In the genomic region with DNA sequence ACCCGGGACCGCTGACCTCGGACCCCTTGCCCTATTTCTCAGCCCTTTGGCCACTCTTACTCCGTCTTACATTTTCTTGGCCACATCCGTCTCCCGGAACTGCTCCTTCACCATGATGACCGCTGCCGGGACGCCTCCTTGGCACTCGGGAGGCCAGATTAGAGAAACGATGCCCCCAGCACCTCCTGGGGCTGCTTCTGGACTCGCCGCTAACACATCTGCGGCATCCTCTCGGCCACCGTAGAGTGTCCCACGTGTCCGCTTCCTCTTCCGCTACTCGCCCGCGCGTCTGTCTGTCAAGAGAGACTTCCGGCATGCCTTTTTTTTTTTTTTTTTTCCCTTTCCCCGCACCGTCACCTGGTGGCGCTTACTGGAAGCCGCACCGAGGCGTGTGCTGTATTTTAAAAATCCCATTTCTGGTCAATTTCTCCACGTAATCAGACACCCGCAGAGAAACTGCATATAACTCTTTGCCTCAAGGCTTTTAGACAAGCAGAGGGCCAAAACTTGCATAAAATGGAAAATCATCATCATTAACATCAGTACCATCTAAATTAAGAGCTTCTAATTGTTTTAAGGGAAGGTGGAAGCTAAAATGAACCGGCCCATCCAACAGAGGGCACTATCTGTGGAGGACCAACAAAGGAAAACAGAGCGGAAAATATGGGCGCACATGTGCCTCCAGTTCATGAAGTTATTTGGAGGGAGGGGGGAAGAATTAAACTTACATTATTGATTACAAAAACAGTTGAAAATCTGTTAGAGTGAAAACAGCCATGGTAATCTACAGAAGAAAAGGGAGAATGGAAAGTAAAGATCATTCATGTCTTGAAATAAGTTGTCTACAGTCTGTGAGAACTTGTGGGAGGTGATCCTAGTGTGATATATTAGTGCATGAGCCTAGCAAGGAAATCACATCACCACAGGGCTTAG, we compare ENCODE assay signal across 1 cellular context.
TF ChIP-seq lines count a peak whose summit lies in the region.

POLR3A (minus strand) TSS at position 222 of the 933 bp plus-strand sequence; CDS start at position 114, 108 bp downstream.

TF ChIP-seq in HepG2, 621 proteins besides CTCF, POLR2A, EP300 and RAD21 (continued from another document and continues in another):
- TF ChIP-seq, protein P1, sequence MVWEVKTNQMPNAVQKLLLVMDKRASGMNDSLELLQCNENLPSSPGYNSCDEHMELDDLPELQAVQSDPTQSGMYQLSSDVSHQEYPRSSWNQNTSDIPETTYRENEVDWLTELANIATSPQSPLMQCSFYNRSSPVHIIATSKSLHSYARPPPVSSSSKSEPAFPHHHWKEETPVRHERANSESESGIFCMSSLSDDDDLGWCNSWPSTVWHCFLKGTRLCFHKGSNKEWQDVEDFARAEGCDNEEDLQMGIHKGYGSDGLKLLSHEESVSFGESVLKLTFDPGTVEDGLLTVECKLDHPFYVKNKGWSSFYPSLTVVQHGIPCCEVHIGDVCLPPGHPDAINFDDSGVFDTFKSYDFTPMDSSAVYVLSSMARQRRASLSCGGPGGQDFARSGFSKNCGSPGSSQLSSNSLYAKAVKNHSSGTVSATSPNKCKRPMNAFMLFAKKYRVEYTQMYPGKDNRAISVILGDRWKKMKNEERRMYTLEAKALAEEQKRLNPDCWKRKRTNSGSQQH (CRISPR knock-in tag; IDR thresholded peaks at IDR 0.05; ENCODE audit: low read depth), result no peak; the same call in 1 of the 2 replicates
- TF ChIP-seq, protein P2, sequence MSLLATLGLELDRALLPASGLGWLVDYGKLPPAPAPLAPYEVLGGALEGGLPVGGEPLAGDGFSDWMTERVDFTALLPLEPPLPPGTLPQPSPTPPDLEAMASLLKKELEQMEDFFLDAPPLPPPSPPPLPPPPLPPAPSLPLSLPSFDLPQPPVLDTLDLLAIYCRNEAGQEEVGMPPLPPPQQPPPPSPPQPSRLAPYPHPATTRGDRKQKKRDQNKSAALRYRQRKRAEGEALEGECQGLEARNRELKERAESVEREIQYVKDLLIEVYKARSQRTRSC (CRISPR knock-in tag; IDR thresholded peaks at IDR 0.05; ENCODE audit: low read depth), result no peak
- TF ChIP-seq PATZ1 (CRISPR knock-in tag; IDR thresholded peaks at IDR 0.05) (peak; percentile 85), NFE2L1 (CRISPR knock-in tag; IDR thresholded peaks at IDR 0.05; ENCODE audit: borderline replicate concordance) (no peak), ZMAT3 (CRISPR knock-in tag; conservative IDR thresholded peaks at IDR 0.05) (no peak), ASH2L (IDR thresholded peaks at IDR 0.05; ENCODE audit: insufficient read length, low read depth, low read length) (peak; percentile 86), ZNF230 (CRISPR knock-in tag; IDR thresholded peaks at IDR 0.05) (0 out of 2 replicates have a peak, but pooled peaks have one; percentile 47), SNRNP70 (IDR thresholded peaks at IDR 0.05; ENCODE audit: low read depth, low read length) (no peak), SMYD3 (CRISPR knock-in tag; IDR thresholded peaks at IDR 0.05) (no peak), TCF7 (IDR thresholded peaks at IDR 0.05; ENCODE audit: low read depth) (no peak), SRSF4 (IDR thresholded peaks at IDR 0.05; ENCODE audit: low read depth, low read length, poor library complexity, severe bottlenecking) (no peak), ERF (CRISPR knock-in tag; IDR thresholded peaks at IDR 0.05) (no peak; the same call in 1 of the 2 replicates), GLI4 (CRISPR knock-in tag; IDR thresholded peaks at IDR 0.05; ENCODE audit: borderline replicate concordance) (no peak), EEA1 (CRISPR knock-in tag; IDR thresholded peaks at IDR 0.05; ENCODE audit: borderline replicate concordance) (no peak), GTF3A (CRISPR knock-in tag; conservative IDR thresholded peaks at IDR 0.05) (no peak), MLLT10 (CRISPR knock-in tag; IDR thresholded peaks at IDR 0.05) (no peak), NFE2 (CRISPR knock-in tag; IDR thresholded peaks at IDR 0.05) (no peak), FOXK2 (IDR thresholded peaks at IDR 0.05) (0 out of 2 replicates have a peak, but pooled peaks have one; percentile 31), ZNF616 (CRISPR knock-in tag; IDR thresholded peaks at IDR 0.05; ENCODE audit: low read depth) (no peak), SOX5 (CRISPR knock-in tag; IDR thresholded peaks at IDR 0.05; ENCODE audit: borderline replicate concordance) (peak; percentile 10), KAT7 (CRISPR knock-in tag; IDR thresholded peaks at IDR 0.05; ENCODE audit: borderline replicate concordance) (no peak), POLR2AphosphoS2 (IDR thresholded peaks at IDR 0.05; ENCODE audit: low read depth, low read length) (no peak), CBX1 (IDR thresholded peaks at IDR 0.05; ENCODE audit: low read depth) (peak; percentile 52), ZNF740 (CRISPR knock-in tag; IDR thresholded peaks at IDR 0.05) (no peak), RNF219 (CRISPR knock-in tag; IDR thresholded peaks at IDR 0.05) (no peak), THAP11 (CRISPR knock-in tag; IDR thresholded peaks at IDR 0.05) (peak; percentile 92), MNT (IDR thresholded peaks at IDR 0.05) (peak; percentile 68), YEATS4 (CRISPR knock-in tag; IDR thresholded peaks at IDR 0.05; ENCODE audit: borderline replicate concordance) (peak; percentile 82; the same call in 1 of the 2 replicates), ZNF558 (CRISPR knock-in tag; IDR thresholded peaks at IDR 0.05; ENCODE audit: borderline replicate concordance) (no peak), ZNF354B (CRISPR knock-in tag; IDR thresholded peaks at IDR 0.05) (no peak), ZNF234 (CRISPR knock-in tag; conservative IDR thresholded peaks at IDR 0.05) (no peak), ZBTB42 (CRISPR knock-in tag; IDR thresholded peaks at IDR 0.05) (0 out of 2 replicates have a peak, but pooled peaks have one; percentile 29), ZNF572 (CRISPR knock-in tag; IDR thresholded peaks at IDR 0.05) (no peak), PHF20 (CRISPR knock-in tag; IDR thresholded peaks at IDR 0.05) (peak; percentile 90), ZNF713 (CRISPR knock-in tag; IDR thresholded peaks at IDR 0.05) (no peak), GABPB1 (CRISPR knock-in tag; IDR thresholded peaks at IDR 0.05) (peak; percentile 98), GTF2F1 (IDR thresholded peaks at IDR 0.05; ENCODE audit: low read length) (no peak), FIP1L1 (IDR thresholded peaks at IDR 0.05; ENCODE audit: borderline replicate concordance, insufficient read depth, low read depth, low read length) (no peak), KAT2B (IDR thresholded peaks at IDR 0.05; ENCODE audit: borderline replicate concordance, low read depth, low read length) (no peak)
- TF ChIP-seq, protein P3, sequence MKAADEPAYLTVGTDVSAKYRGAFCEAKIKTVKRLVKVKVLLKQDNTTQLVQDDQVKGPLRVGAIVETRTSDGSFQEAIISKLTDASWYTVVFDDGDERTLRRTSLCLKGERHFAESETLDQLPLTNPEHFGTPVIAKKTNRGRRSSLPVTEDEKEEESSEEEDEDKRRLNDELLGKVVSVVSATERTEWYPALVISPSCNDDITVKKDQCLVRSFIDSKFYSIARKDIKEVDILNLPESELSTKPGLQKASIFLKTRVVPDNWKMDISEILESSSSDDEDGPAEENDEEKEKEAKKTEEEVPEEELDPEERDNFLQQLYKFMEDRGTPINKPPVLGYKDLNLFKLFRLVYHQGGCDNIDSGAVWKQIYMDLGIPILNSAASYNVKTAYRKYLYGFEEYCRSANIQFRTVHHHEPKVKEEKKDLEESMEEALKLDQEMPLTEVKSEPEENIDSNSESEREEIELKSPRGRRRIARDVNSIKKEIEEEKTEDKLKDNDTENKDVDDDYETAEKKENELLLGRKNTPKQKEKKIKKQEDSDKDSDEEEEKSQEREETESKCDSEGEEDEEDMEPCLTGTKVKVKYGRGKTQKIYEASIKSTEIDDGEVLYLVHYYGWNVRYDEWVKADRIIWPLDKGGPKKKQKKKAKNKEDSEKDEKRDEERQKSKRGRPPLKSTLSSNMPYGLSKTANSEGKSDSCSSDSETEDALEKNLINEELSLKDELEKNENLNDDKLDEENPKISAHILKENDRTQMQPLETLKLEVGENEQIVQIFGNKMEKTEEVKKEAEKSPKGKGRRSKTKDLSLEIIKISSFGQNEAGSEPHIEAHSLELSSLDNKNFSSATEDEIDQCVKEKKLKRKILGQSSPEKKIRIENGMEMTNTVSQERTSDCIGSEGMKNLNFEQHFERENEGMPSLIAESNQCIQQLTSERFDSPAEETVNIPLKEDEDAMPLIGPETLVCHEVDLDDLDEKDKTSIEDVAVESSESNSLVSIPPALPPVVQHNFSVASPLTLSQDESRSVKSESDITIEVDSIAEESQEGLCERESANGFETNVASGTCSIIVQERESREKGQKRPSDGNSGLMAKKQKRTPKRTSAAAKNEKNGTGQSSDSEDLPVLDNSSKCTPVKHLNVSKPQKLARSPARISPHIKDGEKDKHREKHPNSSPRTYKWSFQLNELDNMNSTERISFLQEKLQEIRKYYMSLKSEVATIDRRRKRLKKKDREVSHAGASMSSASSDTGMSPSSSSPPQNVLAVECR (CRISPR knock-in tag; IDR thresholded peaks at IDR 0.05; ENCODE audit: borderline replicate concordance), result peak; percentile 92
- TF ChIP-seq, protein P4, sequence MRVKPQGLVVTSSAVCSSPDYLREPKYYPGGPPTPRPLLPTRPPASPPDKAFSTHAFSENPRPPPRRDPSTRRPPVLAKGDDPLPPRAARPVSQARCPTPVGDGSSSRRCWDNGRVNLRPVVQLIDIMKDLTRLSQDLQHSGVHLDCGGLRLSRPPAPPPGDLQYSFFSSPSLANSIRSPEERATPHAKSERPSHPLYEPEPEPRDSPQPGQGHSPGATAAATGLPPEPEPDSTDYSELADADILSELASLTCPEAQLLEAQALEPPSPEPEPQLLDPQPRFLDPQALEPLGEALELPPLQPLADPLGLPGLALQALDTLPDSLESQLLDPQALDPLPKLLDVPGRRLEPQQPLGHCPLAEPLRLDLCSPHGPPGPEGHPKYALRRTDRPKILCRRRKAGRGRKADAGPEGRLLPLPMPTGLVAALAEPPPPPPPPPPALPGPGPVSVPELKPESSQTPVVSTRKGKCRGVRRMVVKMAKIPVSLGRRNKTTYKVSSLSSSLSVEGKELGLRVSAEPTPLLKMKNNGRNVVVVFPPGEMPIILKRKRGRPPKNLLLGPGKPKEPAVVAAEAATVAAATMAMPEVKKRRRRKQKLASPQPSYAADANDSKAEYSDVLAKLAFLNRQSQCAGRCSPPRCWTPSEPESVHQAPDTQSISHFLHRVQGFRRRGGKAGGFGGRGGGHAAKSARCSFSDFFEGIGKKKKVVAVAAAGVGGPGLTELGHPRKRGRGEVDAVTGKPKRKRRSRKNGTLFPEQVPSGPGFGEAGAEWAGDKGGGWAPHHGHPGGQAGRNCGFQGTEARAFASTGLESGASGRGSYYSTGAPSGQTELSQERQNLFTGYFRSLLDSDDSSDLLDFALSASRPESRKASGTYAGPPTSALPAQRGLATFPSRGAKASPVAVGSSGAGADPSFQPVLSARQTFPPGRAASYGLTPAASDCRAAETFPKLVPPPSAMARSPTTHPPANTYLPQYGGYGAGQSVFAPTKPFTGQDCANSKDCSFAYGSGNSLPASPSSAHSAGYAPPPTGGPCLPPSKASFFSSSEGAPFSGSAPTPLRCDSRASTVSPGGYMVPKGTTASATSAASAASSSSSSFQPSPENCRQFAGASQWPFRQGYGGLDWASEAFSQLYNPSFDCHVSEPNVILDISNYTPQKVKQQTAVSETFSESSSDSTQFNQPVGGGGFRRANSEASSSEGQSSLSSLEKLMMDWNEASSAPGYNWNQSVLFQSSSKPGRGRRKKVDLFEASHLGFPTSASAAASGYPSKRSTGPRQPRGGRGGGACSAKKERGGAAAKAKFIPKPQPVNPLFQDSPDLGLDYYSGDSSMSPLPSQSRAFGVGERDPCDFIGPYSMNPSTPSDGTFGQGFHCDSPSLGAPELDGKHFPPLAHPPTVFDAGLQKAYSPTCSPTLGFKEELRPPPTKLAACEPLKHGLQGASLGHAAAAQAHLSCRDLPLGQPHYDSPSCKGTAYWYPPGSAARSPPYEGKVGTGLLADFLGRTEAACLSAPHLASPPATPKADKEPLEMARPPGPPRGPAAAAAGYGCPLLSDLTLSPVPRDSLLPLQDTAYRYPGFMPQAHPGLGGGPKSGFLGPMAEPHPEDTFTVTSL (CRISPR knock-in tag; IDR thresholded peaks at IDR 0.05; ENCODE audit: borderline replicate concordance), result no peak
